ENCODE assay signal across 1 cellular context in the genomic region with DNA sequence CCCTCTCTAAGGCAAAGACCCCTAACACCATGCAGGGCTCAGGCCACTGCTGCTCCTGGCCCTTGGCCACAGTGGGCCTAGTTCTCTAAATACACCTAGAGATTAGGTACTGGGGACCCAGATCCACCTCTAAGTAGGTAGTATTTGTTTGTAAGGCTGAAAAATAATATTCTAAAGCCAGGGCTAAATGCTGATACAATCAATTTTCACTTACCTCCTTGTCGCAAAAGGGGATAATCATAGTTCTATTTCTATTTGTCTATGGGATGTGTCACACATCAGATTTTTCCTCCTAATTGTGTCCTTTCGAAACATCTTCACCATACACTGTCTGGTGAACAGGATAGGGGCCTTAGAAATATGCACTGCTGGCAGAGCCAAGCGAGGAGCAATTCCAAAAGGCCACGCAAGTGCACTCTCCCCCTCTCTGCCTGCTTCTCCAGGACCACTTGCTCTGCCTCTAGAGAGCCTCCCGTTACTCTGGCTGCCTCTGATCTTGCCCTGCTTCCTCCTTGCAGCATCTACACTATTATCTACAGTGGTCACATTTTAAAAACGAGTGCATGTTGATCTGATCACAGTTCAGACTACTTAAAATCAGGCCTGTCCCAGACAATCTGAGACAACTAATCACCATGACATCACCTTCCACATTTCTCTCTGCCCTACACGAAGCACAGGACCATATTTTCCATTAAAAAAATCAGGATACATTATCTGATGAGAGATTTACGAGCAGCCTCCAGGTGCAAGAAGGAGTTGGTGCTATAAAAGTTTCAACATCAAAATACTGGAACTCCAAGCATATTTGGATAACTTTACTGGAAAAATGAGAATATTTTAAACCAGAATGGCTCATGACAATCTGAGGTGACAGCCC.
TF ChIP-seq lines count a peak whose summit lies in the region.

No MANE protein-coding gene starts in this region.

TF ChIP-seq in HepG2, 621 proteins besides CTCF, POLR2A, EP300 and RAD21:
- TF ChIP-seq SAFB2 (CRISPR knock-in tag; IDR thresholded peaks at IDR 0.05; ENCODE audit: borderline replicate concordance, low read depth) (no peak), CREB1 (IDR thresholded peaks at IDR 0.05) (no peak), CREB1 (CRISPR knock-in tag; IDR thresholded peaks at IDR 0.05) (no peak), RFX1 (IDR thresholded peaks at IDR 0.05) (no peak), CHD2 (IDR thresholded peaks at IDR 0.05; ENCODE audit: low read depth, low read length) (no peak), ZNF180 (CRISPR knock-in tag; IDR thresholded peaks at IDR 0.05; ENCODE audit: borderline replicate concordance, low read depth) (no peak), PRMT3 (CRISPR knock-in tag; IDR thresholded peaks at IDR 0.05; ENCODE audit: borderline replicate concordance, low read depth) (no peak), MAFK (conservative IDR thresholded peaks at IDR 0.05 in 1 of 2, IDR thresholded peaks at IDR 0.05 in 1 of 2; ENCODE audit: low read length in 2 of 2) (peak; percentile 37 to 57; a peak in 3 of 4 replicates), ZSCAN12 (CRISPR knock-in tag; IDR thresholded peaks at IDR 0.05) (no peak), ZNF891 (CRISPR knock-in tag; IDR thresholded peaks at IDR 0.05) (no peak), SALL2 (CRISPR knock-in tag; IDR thresholded peaks at IDR 0.05) (no peak), NFE2 (CRISPR knock-in tag; IDR thresholded peaks at IDR 0.05) (no peak), ZNF549 (CRISPR knock-in tag; IDR thresholded peaks at IDR 0.05) (no peak), KLF6 (CRISPR knock-in tag; IDR thresholded peaks at IDR 0.05) (no peak), ZBTB3 (CRISPR knock-in tag; IDR thresholded peaks at IDR 0.05; ENCODE audit: borderline replicate concordance, low read depth) (no peak), MAFF (IDR thresholded peaks at IDR 0.05; ENCODE audit: low read depth, low read length) (peak; percentile 33; the same call in 1 of the 2 replicates)
- TF ChIP-seq, protein P1, sequence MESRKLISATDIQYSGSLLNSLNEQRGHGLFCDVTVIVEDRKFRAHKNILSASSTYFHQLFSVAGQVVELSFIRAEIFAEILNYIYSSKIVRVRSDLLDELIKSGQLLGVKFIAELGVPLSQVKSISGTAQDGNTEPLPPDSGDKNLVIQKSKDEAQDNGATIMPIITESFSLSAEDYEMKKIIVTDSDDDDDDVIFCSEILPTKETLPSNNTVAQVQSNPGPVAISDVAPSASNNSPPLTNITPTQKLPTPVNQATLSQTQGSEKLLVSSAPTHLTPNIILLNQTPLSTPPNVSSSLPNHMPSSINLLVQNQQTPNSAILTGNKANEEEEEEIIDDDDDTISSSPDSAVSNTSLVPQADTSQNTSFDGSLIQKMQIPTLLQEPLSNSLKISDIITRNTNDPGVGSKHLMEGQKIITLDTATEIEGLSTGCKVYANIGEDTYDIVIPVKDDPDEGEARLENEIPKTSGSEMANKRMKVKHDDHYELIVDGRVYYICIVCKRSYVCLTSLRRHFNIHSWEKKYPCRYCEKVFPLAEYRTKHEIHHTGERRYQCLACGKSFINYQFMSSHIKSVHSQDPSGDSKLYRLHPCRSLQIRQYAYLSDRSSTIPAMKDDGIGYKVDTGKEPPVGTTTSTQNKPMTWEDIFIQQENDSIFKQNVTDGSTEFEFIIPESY (CRISPR knock-in tag; IDR thresholded peaks at IDR 0.05) = no peak
- TF ChIP-seq, protein P2, sequence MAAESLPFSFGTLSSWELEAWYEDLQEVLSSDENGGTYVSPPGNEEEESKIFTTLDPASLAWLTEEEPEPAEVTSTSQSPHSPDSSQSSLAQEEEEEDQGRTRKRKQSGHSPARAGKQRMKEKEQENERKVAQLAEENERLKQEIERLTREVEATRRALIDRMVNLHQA (CRISPR knock-in tag; IDR thresholded peaks at IDR 0.05) = no peak
TF ChIP-seq in HepG2: peak in this region for 2.
